In the genomic region with DNA sequence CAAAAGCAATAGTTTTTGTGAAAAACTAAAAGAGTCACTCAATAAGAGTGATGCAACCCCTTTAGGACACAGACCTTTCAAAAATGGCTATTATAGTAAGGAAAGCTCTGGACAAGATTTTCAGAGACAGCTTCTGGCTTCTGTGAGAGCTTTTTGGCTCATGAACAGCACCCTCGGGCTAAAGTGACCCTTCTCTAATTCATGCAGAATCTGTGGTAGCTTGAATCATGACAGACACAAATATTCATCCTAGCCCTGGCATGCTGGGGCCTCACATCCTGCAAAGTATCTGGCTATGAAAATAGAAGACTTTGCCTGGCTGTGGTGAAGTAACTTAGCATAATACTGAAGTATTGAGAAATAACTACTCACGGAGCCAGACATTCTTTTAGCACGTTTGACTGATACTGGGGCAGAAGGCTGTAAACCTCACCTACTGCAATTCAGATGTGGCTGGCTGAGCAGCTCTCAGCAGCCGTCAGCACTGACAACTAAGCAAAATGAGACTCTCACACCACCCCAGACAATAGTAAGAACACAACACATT, we compare ENCODE assay signal across 9 cellular contexts.
DNase-seq lines count a peak whose midpoint lies in the region; ATAC-seq and TF ChIP-seq lines count a peak whose summit lies in the region.
"Had no signal": no experiment of that assay in that cellular context is flagged by ENCODE, and none has a peak within 500 bp of the region (broad histone marks: within the 10 kb centered on the region; RNA-seq: fewer than 3 reads in every experiment).

No MANE protein-coding gene starts in this region.

- CTCF ChIA-PET in activated naive CD4-positive, alpha-beta T cell treated with anti-CD3 and anti-CD28 coated beads for 36 hours (lab: Charles Lee) = interaction anchor here (0.6 to 1.3 kb wide), 3 partner anchors 10 to 1894 kb away, joined by 3 to 4 read pairs (median 4); no protein-coding TSS in a partner anchor

- H3K9me2 ChIP-seq in GM23338 (ENCODE audit: insufficient read depth) = no peaks in the 10 kb centered on the region

- H3K4me3 Mint-ChIP-seq in GM23338 = no peak overlapping the region
- no peak overlapping the region for H3K4me3 Mint-ChIP-seq in activated naive CD4-positive, alpha-beta T cell treated with anti-CD3 and anti-CD28 coated beads for 36 hours

- H3K36me3 Mint-ChIP-seq in GM23338 (ENCODE audit: low read depth) = peaks cover 2% of the 10 kb centered on the region; the same call in 2 of the 3 replicates
- H3K36me3 Mint-ChIP-seq in activated naive CD4-positive, alpha-beta T cell treated with anti-CD3 and anti-CD28 coated beads for 36 hours (ENCODE audit: low read depth) = no peaks in the 10 kb centered on the region

- H3K27me3 ChIP-seq in GM23338 (ENCODE audit: insufficient read depth) (no peaks in the 10 kb centered on the region), WERI-Rb-1 (ENCODE audit: insufficient read depth, low read depth, severe bottlenecking) (no peaks in the 10 kb centered on the region)

- H3F3A ChIP-seq in GM23338 (replicated peaks; ENCODE audit: low read depth) = no peaks in the 10 kb centered on the region

- H3K9me3 ChIP-seq in WERI-Rb-1 (ENCODE audit: severe bottlenecking) = no peaks in the 10 kb centered on the region

- H3K4me2 ChIP-seq in GM23338 = no peak overlapping the region

- TF ChIP-seq CTCF in GM23338 (conservative IDR thresholded peaks at IDR 0.05; ENCODE audit: low read depth in 2 of 2) (no peak), WERI-Rb-1 (IDR thresholded peaks at IDR 0.05; ENCODE audit: low read depth, low read length) (no peak)

- no peaks in the 10 kb centered on the region for H3K27me3 Mint-ChIP-seq in GM23338 (ENCODE audit: insufficient read depth, low read depth, poor library complexity)
- H3K27me3 Mint-ChIP-seq in activated naive CD4-positive, alpha-beta T cell treated with anti-CD3 and anti-CD28 coated beads for 36 hours (ENCODE audit: low read depth) = peaks cover 10% of the 10 kb centered on the region

- H3K4me1 ChIP-seq in GM23338 (ENCODE audit: insufficient read depth) = peaks cover 7% of the 10 kb centered on the region; the same call in 1 of the 2 replicates

- no peaks in the 10 kb centered on the region for H3K9me3 Mint-ChIP-seq in GM23338
- H3K9me3 Mint-ChIP-seq in activated naive CD4-positive, alpha-beta T cell treated with anti-CD3 and anti-CD28 coated beads for 36 hours = no peaks in the 10 kb centered on the region

- peak overlapping the region; percentile 15; the same call in 1 of the 2 replicates for H2AFZ ChIP-seq in GM23338

- H3K36me3 ChIP-seq in GM23338 (ENCODE audit: insufficient read depth) = no peaks in the 10 kb centered on the region
- H3K36me3 ChIP-seq in WERI-Rb-1 = no peaks in the 10 kb centered on the region

- no peak overlapping the region for H3K4me3 ChIP-seq in GM23338
- H3K4me3 ChIP-seq in skeletal muscle cell (ENCODE audit: low read depth, low read length) = no peak overlapping the region
- H3K4me3 ChIP-seq in WERI-Rb-1 (ENCODE audit: low read depth, low read length) = no peak overlapping the region

- ATAC-seq in GM23338 = peak; percentile 38; the same call in 1 of the 3 replicates
- no peak for ATAC-seq in GM18870 (IDR thresholded peaks at IDR 0.05; ENCODE audit: unreplicated experiment)
- no peak for ATAC-seq in HG02678 (IDR thresholded peaks at IDR 0.05; ENCODE audit: unreplicated experiment)

- no peak for DNase-seq in GM23338 (ENCODE audit: low spot score)
- peak; percentile 18 for DNase-seq in UCSD-AML1 (lab: John Stamatoyannopoulos, UW; ENCODE audit: unreplicated experiment)
- DNase-seq in foreskin melanocyte = peak; percentile 22
- DNase-seq in skeletal muscle cell (ENCODE audit: low read depth) = peak; percentile 93
- no peak for DNase-seq in activated naive CD4-positive, alpha-beta T cell treated with anti-CD3 and anti-CD28 coated beads for 36 hours
- DNase-seq in WERI-Rb-1 = no peak
- DNase-seq: NCI-H510A treated with DMSO at 0.1 percent for 48 hours had no signal

- H3K27ac Mint-ChIP-seq in GM23338 = peak overlapping the region; percentile 38; the same call in 1 of the 2 replicates
- no peak overlapping the region for H3K27ac Mint-ChIP-seq in activated naive CD4-positive, alpha-beta T cell treated with anti-CD3 and anti-CD28 coated beads for 36 hours

- intact Hi-C loops in activated naive CD4-positive, alpha-beta T cell treated with anti-CD3 and anti-CD28 coated beads for 36 hours (cut with micrococcal nuclease) = no loop called here

- H3K79me2 ChIP-seq in GM23338 (replicated peaks; ENCODE audit: insufficient read depth) = no peaks in the 10 kb centered on the region

- H3K27ac ChIP-seq in GM23338 (ENCODE audit: low read depth) (no peak overlapping the region), WERI-Rb-1 (no peak overlapping the region)

- H3K4me1 Mint-ChIP-seq in GM23338 = peaks cover 12% of the 10 kb centered on the region
- H3K4me1 Mint-ChIP-seq in activated naive CD4-positive, alpha-beta T cell treated with anti-CD3 and anti-CD28 coated beads for 36 hours (ENCODE audit: low read depth) = no peaks in the 10 kb centered on the region

- no peaks in the 10 kb centered on the region for H4K20me1 ChIP-seq in GM23338 (replicated peaks; ENCODE audit: insufficient read depth)

TF ChIP-seq in GM23338, 12 proteins besides CTCF, POLR2A, EP300 and RAD21 (continues in another document):
- TF ChIP-seq CREB1 (CRISPR knock-in tag; IDR thresholded peaks at IDR 0.05; ENCODE audit: low read depth) (no peak), NANOG (IDR thresholded peaks at IDR 0.05; ENCODE audit: borderline replicate concordance) (no peak), EZH2 (IDR thresholded peaks at IDR 0.05; ENCODE audit: low read depth, unreplicated experiment) (no peak), STAT1 (IDR thresholded peaks at IDR 0.05; ENCODE audit: unreplicated experiment) (no peak), JUNB (IDR thresholded peaks at IDR 0.05; ENCODE audit: unreplicated experiment) (no peak)
- TF ChIP-seq, protein P1, sequence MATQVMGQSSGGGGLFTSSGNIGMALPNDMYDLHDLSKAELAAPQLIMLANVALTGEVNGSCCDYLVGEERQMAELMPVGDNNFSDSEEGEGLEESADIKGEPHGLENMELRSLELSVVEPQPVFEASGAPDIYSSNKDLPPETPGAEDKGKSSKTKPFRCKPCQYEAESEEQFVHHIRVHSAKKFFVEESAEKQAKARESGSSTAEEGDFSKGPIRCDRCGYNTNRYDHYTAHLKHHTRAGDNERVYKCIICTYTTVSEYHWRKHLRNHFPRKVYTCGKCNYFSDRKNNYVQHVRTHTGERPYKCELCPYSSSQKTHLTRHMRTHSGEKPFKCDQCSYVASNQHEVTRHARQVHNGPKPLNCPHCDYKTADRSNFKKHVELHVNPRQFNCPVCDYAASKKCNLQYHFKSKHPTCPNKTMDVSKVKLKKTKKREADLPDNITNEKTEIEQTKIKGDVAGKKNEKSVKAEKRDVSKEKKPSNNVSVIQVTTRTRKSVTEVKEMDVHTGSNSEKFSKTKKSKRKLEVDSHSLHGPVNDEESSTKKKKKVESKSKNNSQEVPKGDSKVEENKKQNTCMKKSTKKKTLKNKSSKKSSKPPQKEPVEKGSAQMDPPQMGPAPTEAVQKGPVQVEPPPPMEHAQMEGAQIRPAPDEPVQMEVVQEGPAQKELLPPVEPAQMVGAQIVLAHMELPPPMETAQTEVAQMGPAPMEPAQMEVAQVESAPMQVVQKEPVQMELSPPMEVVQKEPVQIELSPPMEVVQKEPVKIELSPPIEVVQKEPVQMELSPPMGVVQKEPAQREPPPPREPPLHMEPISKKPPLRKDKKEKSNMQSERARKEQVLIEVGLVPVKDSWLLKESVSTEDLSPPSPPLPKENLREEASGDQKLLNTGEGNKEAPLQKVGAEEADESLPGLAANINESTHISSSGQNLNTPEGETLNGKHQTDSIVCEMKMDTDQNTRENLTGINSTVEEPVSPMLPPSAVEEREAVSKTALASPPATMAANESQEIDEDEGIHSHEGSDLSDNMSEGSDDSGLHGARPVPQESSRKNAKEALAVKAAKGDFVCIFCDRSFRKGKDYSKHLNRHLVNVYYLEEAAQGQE (IDR thresholded peaks at IDR 0.05; ENCODE audit: unreplicated experiment) = no peak
- TF ChIP-seq, protein P2, sequence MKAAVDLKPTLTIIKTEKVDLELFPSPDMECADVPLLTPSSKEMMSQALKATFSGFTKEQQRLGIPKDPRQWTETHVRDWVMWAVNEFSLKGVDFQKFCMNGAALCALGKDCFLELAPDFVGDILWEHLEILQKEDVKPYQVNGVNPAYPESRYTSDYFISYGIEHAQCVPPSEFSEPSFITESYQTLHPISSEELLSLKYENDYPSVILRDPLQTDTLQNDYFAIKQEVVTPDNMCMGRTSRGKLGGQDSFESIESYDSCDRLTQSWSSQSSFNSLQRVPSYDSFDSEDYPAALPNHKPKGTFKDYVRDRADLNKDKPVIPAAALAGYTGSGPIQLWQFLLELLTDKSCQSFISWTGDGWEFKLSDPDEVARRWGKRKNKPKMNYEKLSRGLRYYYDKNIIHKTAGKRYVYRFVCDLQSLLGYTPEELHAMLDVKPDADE (IDR thresholded peaks at IDR 0.05) = no peak

Comparison
In these comparisons a context has a peak if more than half of its experiments do, and no peak if none do; other contexts are left out.
1. DNase-seq: peak in UCSD-AML1 (single experiment), foreskin melanocyte (single experiment) and skeletal muscle cell (single experiment); none in GM23338 (single experiment), activated naive CD4-positive, alpha-beta T cell treated with anti-CD3 and anti-CD28 coated beads for 36 hours (single experiment) and WERI-Rb-1 (single experiment).